24 cellular contexts compared by ENCODE assay signal in the genomic region with DNA sequence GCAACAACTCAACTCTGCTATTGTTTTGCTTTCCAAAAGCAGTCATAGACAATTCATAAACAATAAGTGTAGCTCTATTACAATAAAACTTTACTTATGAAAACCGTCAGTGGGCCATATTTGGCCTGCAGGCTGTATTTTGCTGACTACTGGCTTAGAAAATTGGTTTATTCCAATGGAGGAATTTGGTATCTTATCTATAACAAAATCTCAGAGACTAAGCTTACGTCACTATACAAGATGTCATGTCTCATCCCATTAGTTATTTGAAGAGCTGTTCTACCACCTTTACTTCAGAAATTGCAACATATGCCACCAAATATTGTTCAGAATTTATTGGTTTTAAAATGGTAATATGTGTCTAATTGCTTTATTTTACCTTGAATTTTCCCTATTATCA.
"Had no signal": no experiment of that assay in that cellular context is flagged by ENCODE, and none has a peak within 500 bp of the region (broad histone marks: within the 10 kb centered on the region; RNA-seq: fewer than 3 reads in every experiment).

No MANE protein-coding gene starts in this region.

- H3K9me3 ChIP-seq: adrenal gland, SJCRH30 had no signal

- H3K27ac ChIP-seq: adrenal gland, SJCRH30 had no signal

- H3K4me3 ChIP-seq: SJCRH30 had no signal

- ATAC-seq: activated CD4-positive, CD25-positive, alpha-beta regulatory T cell treated with anti-CD3 and anti-CD28 coated beads, Interleukin-2, amount 50 U/mL, for 24 hours; activated CD8-positive, alpha-beta T cell treated with anti-CD3 and anti-CD28 coated beads for 36 hours; activated T-cell treated with anti-CD3 and anti-CD28 coated beads, Interleukin-2, amount 50 U/mL, for 72 hours; PC-3; Right ventricle myocardium inferior had no signal

- H3K27me3 ChIP-seq: adrenal gland, SJCRH30 had no signal

- H3K4me1 ChIP-seq: SJCRH30 had no signal

- DNase-seq: activated CD4-positive, alpha-beta T cell treated with anti-CD3 and anti-CD28 coated beads for 4 hours; activated CD8-positive, alpha-beta memory T cell treated with anti-CD3 and anti-CD28 coated beads, Interleukin-2, amount 50 U/mL, for 4 hours; activated CD8-positive, alpha-beta T cell treated with anti-CD3 and anti-CD28 coated beads for 36 hours; activated gamma-delta T cell treated with Interleukin-2 at 50 U/mL for 16 hours; activated naive CD4-positive, alpha-beta T cell treated with anti-CD3 and anti-CD28 coated beads, Interleukin-2, amount 10 ng/mL, durations not matched to agents 7 days and 5 days; activated naive CD8-positive, alpha-beta T cell treated with anti-CD3 and anti-CD28 coated beads, Interleukin-2, amount 10 ng/mL, durations not matched to agents 7 days and 5 days; activated T-cell treated with anti-CD3 and anti-CD28 coated beads, Interleukin-2, amount 50 U/mL, for 72 hours; adrenal gland; anterior cingulate cortex; cerebellar nuclear complex; Kasumi-1; KBM-7; NCI-H1092; NCI-H1417 treated with DMSO at 0.1 percent for 48 hours; NCI-H1694; NCI-H2029 treated with DMSO at 0.1 percent for 48 hours; NCI-H345; NCI-H510A; NCI-H526 treated with DMSO at 0.1 percent for 48 hours; NK-92 treated with Interleukin-12 subunit alpha and Interleukin-12 subunit beta, amount 100 ng/mL, for 24 hours; PC-3 had no signal

- H3K36me3 ChIP-seq: adrenal gland, SJCRH30 had no signal
